Comparison of ENCODE assay signal across 8 cellular contexts in the genomic region with DNA sequence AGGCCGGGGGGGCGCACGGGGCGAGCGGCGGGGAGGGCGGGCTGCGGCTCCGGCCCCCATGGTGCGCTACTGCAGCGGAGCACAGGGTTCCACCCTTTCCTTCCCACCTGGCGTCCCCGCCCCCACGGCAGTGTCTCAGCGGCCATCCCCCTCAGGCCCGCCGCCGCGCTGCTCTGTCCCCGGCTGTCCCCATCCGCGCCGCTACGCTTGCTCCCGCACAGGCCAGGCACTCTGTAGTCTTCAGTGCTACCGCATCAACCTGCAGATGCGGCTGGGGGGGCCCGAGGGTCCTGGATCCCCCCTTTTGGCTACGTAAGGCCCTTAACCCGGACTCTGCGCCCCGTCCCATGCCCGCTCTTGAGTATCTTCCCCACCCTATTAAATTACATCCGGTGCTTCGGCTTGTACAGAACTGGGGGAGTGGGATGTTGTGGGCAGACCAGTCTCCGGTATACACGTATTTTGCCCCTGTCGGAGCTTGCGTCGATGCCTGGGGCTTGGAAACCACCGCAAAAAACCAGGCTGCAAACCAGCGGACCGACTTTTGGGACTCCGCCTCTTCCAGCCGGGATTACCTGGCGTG. TPM values are rescaled to one million over a fixed set of nuclear protein-coding genes. Genes with fewer than 3 reads are reported as not detected.
DNase-seq lines count a peak whose midpoint lies in the region; ATAC-seq and TF ChIP-seq lines count a peak whose summit lies in the region.

No MANE protein-coding gene starts in this region.

- ATAC-seq in GM21825 (IDR thresholded peaks at IDR 0.05; ENCODE audit: unreplicated experiment) (peak; percentile 33), left colon (peak; percentile 53), HG03469 (IDR thresholded peaks at IDR 0.05; ENCODE audit: unreplicated experiment) (no peak)

- DNase-seq in GM06990 (ENCODE audit: extremely low read depth, insufficient read length) (peak; percentile 90), MG63 (peak; percentile 33), T47D (ENCODE audit: low read depth in 1 of 2, low spot score in 1 of 2) (peak; percentile 38 to 80), left colon (peak; percentile 83 to 90)
- DNase-seq in stimulated activated CD4-positive, alpha-beta T cell treated with anti-CD3 and anti-CD28 coated beads, Interleukin-4, amount 100 ng/mL, for 4 hours: peak; percentile 78 to 80

- H3K4me3 ChIP-seq in GM06990 (replicated peaks; ENCODE audit: low read depth, low read length) (peak overlapping the region; percentile 79), MG63 (peak overlapping the region; percentile 72)

- TF ChIP-seq CTCF in GM06990 (IDR thresholded peaks at IDR 0.05; ENCODE audit: insufficient read depth, low read length, poor library complexity, severe bottlenecking): no peak
- TF ChIP-seq CTCF in VCaP (conservative IDR thresholded peaks at IDR 0.05): no peak

- in situ Hi-C loops in T47D (cut with HindIII; ENCODE audit: low pct_unique_long_range_greater_than_20kb, low sequenced_read_pairs): no loop called here

- H3K9me3 ChIP-seq in MG63: no peaks in the 10 kb centered on the region

- intact Hi-C loops in left colon (cut with DNase I, micrococcal nuclease): no loop called here

- H3K36me3 ChIP-seq in GM06990 (ENCODE audit: control insufficient read depth, insufficient read depth, low read length) (peaks cover 13% of the 10 kb centered on the region), MG63 (peaks cover 20% of the 10 kb centered on the region)

- H3K27me3 ChIP-seq in GM06990 (replicated peaks; ENCODE audit: control insufficient read depth, insufficient read depth, low read length) (no peaks in the 10 kb centered on the region), MG63 (no peaks in the 10 kb centered on the region)

- peak overlapping the region; percentile 96 for H3K27ac ChIP-seq in VCaP

RNA-seq across cellular contexts. Expression of gene WBP1, which starts 0.6 kb away (rescaled TPM):
- 7.5 and 15.4 TPM in 2 replicates for total RNA-seq in MG63 (2014; rRNA removed; shearing (Covaris generic); ENCODE audit: low replicate concordance)
- total RNA-seq in left colon: 10 to 100 TPM; 48.4 to 56.6 TPM

RNA-seq across cellular contexts. Expression of gene INO80B, which starts 2.8 kb away (rescaled TPM):
- 14.0 and 60.4 TPM in 2 replicates for total RNA-seq in MG63 (2014; rRNA removed; shearing (Covaris generic); ENCODE audit: low replicate concordance)
- total RNA-seq in left colon: 10 to 100 TPM; 26.6 to 27.7 TPM

RNA-seq across cellular contexts. Expression of gene MOGS, which starts 7.5 kb away (rescaled TPM):
- 23.0 and 51.6 TPM in 2 replicates for total RNA-seq in MG63 (2014; rRNA removed; shearing (Covaris generic); ENCODE audit: low replicate concordance)
- 10 to 100 TPM; 51.4 to 59.6 TPM for total RNA-seq in left colon

RNA-seq across cellular contexts. Expression of gene MRPL53, which starts 14.8 kb away (rescaled TPM):
- total RNA-seq in MG63 (2014; rRNA removed; shearing (Covaris generic); ENCODE audit: low replicate concordance): 33.7 and 48.9 TPM in 2 replicates
- 10 to 100 TPM; 63.6 to 65.0 TPM for total RNA-seq in left colon

RNA-seq across cellular contexts. Expression of gene RTKN, which starts 15.9 kb away (rescaled TPM):
- total RNA-seq in MG63 (2014; rRNA removed; shearing (Covaris generic); ENCODE audit: low replicate concordance): 8.8 and 12.7 TPM in 2 replicates
- 10 to 100 TPM; 47.6 to 51.9 TPM for total RNA-seq in left colon

Comparison
In these comparisons a context has a peak if more than half of its experiments do, and no peak if none do; other contexts are left out.
1. DNase-seq: peak in every context shown above with its lines; median percentile 90 in GM06990; 86 in left colon; 79 in stimulated activated CD4-positive, alpha-beta T cell treated with anti-CD3 and anti-CD28 coated beads, Interleukin-4, amount 100 ng/mL, for 4 hours; 59 in T47D; 33 in MG63.